1 cellular context compared by ENCODE assay signal in the genomic region with DNA sequence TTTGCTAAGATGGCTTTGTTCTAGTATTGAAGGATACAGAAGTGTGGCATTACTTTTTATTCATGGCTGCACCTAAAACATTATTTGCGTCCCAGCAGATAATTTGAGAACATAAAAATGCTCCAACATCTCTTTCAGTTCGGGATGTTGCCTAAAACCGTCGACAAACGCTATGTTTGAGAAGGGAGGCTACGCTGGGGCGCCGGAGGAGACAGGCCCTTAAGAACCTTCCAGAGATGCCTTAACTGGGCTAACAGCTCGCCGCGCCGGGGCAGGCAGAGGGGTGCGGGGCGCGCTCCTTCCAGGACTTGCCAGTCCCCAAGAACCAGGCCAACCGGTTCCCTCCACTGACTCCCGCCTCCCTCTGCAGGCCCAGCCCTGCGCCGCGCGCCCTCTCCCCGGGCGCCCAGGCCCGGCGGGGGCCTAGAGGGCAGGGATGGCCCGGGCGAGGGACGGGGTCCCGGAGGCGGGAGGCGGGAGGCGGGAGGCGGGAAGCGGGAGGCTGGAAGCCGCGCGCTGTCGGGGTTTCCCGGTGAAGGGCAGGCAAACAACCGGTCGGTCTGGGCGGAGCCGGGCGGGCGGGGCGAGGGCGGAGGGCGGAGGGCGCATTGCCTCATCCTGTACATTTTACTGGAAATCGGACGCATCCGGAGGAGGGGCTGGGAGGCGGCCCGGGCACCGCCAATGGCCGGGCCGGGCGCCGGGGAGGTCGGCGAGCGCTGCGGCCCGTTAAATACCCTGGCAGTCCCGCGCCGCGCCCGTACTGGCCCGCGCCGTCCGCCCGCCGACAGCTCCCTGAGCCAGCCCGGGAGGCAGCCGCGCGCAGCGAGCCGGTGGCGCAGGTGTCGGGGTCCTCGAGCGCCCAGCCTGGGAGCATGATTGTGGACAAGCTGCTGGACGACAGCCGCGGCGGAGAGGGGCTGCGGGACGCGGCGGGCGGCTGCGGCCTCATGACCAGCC.
TF ChIP-seq lines count a peak whose summit lies in the region.

A gene with protein sequence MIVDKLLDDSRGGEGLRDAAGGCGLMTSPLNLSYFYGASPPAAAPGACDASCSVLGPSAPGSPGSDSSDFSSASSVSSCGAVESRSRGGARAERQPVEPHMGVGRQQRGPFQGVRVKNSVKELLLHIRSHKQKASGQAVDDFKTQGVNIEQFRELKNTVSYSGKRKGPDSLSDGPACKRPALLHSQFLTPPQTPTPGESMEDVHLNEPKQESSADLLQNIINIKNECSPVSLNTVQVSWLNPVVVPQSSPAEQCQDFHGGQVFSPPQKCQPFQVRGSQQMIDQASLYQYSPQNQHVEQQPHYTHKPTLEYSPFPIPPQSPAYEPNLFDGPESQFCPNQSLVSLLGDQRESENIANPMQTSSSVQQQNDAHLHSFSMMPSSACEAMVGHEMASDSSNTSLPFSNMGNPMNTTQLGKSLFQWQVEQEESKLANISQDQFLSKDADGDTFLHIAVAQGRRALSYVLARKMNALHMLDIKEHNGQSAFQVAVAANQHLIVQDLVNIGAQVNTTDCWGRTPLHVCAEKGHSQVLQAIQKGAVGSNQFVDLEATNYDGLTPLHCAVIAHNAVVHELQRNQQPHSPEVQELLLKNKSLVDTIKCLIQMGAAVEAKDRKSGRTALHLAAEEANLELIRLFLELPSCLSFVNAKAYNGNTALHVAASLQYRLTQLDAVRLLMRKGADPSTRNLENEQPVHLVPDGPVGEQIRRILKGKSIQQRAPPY (plus strand): TSS at position 761 of the 960 bp plus-strand sequence. CDS start 115 bp downstream, at position 876.

TF ChIP-seq in HepG2, 621 proteins besides CTCF, POLR2A, EP300 and RAD21 (continues in another document):
- TF ChIP-seq ZFP36L1 (CRISPR knock-in tag; IDR thresholded peaks at IDR 0.05) = no peak
- TF ChIP-seq ZNF235 (CRISPR knock-in tag; IDR thresholded peaks at IDR 0.05; ENCODE audit: borderline replicate concordance) = peak; percentile 83; the same call in 1 of the 2 replicates
- TF ChIP-seq, protein P1, sequence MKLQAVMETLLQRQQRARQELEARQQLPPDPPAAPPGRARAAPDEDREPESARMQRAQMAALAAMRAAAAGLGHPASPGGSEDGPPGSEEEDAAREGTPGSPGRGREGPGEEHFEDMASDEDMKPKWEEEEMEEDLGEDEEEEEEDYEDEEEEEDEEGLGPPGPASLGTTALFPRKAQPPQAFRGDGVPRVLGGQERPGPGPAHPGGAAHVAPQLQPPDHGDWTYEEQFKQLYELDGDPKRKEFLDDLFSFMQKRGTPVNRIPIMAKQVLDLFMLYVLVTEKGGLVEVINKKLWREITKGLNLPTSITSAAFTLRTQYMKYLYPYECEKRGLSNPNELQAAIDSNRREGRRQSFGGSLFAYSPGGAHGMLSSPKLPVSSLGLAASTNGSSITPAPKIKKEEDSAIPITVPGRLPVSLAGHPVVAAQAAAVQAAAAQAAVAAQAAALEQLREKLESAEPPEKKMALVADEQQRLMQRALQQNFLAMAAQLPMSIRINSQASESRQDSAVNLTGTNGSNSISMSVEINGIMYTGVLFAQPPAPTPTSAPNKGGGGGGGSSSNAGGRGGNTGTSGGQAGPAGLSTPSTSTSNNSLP (IDR thresholded peaks at IDR 0.05; ENCODE audit: low read depth, low read length) = no peak; the same call in 1 of the 2 replicates
- TF ChIP-seq ZNF775 (CRISPR knock-in tag; IDR thresholded peaks at IDR 0.05; ENCODE audit: borderline replicate concordance) = no peak
- TF ChIP-seq, protein P2, sequence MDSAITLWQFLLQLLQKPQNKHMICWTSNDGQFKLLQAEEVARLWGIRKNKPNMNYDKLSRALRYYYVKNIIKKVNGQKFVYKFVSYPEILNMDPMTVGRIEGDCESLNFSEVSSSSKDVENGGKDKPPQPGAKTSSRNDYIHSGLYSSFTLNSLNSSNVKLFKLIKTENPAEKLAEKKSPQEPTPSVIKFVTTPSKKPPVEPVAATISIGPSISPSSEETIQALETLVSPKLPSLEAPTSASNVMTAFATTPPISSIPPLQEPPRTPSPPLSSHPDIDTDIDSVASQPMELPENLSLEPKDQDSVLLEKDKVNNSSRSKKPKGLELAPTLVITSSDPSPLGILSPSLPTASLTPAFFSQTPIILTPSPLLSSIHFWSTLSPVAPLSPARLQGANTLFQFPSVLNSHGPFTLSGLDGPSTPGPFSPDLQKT (CRISPR knock-in tag; IDR thresholded peaks at IDR 0.05; ENCODE audit: borderline replicate concordance) = no peak
- TF ChIP-seq FOXC1 (CRISPR knock-in tag; IDR thresholded peaks at IDR 0.05; ENCODE audit: borderline replicate concordance) = 0 out of 2 replicates have a peak, but pooled peaks have one; percentile 73
- TF ChIP-seq, protein P3, sequence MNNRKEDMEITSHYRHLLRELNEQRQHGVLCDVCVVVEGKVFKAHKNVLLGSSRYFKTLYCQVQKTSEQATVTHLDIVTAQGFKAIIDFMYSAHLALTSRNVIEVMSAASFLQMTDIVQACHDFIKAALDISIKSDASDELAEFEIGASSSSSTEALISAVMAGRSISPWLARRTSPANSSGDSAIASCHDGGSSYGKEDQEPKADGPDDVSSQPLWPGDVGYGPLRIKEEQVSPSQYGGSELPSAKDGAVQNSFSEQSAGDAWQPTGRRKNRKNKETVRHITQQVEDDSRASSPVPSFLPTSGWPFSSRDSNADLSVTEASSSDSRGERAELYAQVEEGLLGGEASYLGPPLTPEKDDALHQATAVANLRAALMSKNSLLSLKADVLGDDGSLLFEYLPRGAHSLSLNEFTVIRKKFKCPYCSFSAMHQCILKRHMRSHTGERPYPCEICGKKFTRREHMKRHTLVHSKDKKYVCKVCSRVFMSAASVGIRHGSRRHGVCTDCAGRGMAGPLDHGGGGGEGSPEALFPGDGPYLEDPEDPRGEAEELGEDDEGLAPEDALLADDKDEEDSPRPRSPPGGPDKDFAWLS (CRISPR knock-in tag; IDR thresholded peaks at IDR 0.05; ENCODE audit: borderline replicate concordance) = no peak
- TF ChIP-seq CEBPG (CRISPR knock-in tag; IDR thresholded peaks at IDR 0.05) = peak; percentile 81
- peak; percentile 49 for TF ChIP-seq ZNF883 (CRISPR knock-in tag; IDR thresholded peaks at IDR 0.05; ENCODE audit: not compliant biosample characterization)
- TF ChIP-seq SMYD3 (CRISPR knock-in tag; IDR thresholded peaks at IDR 0.05) = peak; percentile 48; the same call in 1 of the 2 replicates
- TF ChIP-seq, protein P4, sequence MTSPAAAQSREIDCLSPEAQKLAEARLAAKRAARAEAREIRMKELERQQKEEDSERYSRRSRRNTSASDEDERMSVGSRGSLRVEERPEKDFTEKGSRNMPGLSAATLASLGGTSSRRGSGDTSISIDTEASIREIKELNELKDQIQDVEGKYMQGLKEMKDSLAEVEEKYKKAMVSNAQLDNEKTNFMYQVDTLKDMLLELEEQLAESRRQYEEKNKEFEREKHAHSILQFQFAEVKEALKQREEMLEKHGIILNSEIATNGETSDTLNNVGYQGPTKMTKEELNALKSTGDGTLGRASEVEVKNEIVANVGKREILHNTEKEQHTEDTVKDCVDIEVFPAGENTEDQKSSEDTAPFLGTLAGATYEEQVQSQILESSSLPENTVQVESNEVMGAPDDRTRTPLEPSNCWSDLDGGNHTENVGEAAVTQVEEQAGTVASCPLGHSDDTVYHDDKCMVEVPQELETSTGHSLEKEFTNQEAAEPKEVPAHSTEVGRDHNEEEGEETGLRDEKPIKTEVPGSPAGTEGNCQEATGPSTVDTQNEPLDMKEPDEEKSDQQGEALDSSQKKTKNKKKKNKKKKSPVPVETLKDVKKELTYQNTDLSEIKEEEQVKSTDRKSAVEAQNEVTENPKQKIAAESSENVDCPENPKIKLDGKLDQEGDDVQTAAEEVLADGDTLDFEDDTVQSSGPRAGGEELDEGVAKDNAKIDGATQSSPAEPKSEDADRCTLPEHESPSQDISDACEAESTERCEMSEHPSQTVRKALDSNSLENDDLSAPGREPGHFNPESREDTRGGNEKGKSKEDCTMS (CRISPR knock-in tag; conservative IDR thresholded peaks at IDR 0.05) = no peak
- peak; percentile 74 for TF ChIP-seq RBM39 (IDR thresholded peaks at IDR 0.05; ENCODE audit: low read depth, low read length, poor library complexity, severe bottlenecking)
- TF ChIP-seq, protein P5, sequence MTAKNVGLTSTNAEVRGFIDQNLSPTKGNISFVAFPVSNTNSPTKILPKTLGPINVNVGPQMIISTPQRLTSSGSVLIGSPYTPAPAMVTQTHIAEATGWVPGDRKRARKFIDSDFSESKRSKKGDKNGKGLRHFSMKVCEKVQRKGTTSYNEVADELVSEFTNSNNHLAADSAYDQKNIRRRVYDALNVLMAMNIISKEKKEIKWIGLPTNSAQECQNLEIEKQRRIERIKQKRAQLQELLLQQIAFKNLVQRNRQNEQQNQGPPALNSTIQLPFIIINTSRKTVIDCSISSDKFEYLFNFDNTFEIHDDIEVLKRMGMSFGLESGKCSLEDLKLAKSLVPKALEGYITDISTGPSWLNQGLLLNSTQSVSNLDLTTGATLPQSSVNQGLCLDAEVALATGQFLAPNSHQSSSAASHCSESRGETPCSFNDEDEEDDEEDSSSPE (CRISPR knock-in tag; IDR thresholded peaks at IDR 0.05) = peak; percentile 77
- TF ChIP-seq ZNF326 (CRISPR knock-in tag; IDR thresholded peaks at IDR 0.05; ENCODE audit: borderline replicate concordance) = no peak
- TF ChIP-seq, protein P6, sequence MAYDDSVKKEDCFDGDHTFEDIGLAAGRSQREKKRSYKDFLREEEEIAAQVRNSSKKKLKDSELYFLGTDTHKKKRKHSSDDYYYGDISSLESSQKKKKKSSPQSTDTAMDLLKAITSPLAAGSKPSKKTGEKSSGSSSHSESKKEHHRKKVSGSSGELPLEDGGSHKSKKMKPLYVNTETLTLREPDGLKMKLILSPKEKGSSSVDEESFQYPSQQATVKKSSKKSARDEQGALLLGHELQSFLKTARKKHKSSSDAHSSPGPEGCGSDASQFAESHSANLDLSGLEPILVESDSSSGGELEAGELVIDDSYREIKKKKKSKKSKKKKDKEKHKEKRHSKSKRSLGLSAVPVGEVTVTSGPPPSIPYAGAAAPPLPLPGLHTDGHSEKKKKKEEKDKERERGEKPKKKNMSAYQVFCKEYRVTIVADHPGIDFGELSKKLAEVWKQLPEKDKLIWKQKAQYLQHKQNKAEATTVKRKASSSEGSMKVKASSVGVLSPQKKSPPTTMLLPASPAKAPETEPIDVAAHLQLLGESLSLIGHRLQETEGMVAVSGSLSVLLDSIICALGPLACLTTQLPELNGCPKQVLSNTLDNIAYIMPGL (CRISPR knock-in tag; IDR thresholded peaks at IDR 0.05; ENCODE audit: borderline replicate concordance in 1 of 2, low read depth in 1 of 2) = peak; percentile 15 to 52; a peak in 3 of 4 replicates
- TF ChIP-seq PAX8 (CRISPR knock-in tag; IDR thresholded peaks at IDR 0.05; ENCODE audit: borderline replicate concordance) = no peak
- no peak for TF ChIP-seq ZNF30 (CRISPR knock-in tag; IDR thresholded peaks at IDR 0.05)
- TF ChIP-seq BRD4 (CRISPR knock-in tag; IDR thresholded peaks at IDR 0.05) = peak; percentile 69; the same call in 1 of the 2 replicates
- peak; percentile 77 for TF ChIP-seq MED8 (CRISPR knock-in tag; IDR thresholded peaks at IDR 0.05; ENCODE audit: insufficient replicate concordance)
- peak; percentile 73 for TF ChIP-seq ZNF564 (CRISPR knock-in tag; IDR thresholded peaks at IDR 0.05)
- TF ChIP-seq, protein P7, sequence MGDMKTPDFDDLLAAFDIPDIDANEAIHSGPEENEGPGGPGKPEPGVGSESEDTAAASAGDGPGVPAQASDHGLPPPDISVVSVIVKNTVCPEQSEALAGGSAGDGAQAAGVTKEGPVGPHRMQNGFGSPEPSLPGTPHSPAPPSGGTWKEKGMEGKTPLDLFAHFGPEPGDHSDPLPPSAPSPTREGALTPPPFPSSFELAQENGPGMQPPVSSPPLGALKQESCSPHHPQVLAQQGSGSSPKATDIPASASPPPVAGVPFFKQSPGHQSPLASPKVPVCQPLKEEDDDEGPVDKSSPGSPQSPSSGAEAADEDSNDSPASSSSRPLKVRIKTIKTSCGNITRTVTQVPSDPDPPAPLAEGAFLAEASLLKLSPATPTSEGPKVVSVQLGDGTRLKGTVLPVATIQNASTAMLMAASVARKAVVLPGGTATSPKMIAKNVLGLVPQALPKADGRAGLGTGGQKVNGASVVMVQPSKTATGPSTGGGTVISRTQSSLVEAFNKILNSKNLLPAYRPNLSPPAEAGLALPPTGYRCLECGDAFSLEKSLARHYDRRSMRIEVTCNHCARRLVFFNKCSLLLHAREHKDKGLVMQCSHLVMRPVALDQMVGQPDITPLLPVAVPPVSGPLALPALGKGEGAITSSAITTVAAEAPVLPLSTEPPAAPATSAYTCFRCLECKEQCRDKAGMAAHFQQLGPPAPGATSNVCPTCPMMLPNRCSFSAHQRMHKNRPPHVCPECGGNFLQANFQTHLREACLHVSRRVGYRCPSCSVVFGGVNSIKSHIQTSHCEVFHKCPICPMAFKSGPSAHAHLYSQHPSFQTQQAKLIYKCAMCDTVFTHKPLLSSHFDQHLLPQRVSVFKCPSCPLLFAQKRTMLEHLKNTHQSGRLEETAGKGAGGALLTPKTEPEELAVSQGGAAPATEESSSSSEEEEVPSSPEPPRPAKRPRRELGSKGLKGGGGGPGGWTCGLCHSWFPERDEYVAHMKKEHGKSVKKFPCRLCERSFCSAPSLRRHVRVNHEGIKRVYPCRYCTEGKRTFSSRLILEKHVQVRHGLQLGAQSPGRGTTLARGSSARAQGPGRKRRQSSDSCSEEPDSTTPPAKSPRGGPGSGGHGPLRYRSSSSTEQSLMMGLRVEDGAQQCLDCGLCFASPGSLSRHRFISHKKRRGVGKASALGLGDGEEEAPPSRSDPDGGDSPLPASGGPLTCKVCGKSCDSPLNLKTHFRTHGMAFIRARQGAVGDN (CRISPR knock-in tag; IDR thresholded peaks at IDR 0.05) = peak; percentile 83
- TF ChIP-seq ZNF674 (CRISPR knock-in tag; IDR thresholded peaks at IDR 0.05; ENCODE audit: low read depth) = peak; percentile 77; the same call in 1 of the 2 replicates
- peak; percentile 64; the same call in 1 of the 2 replicates for TF ChIP-seq ZNF709 (CRISPR knock-in tag; IDR thresholded peaks at IDR 0.05)
- no peak for TF ChIP-seq ZNF460 (CRISPR knock-in tag; IDR thresholded peaks at IDR 0.05; ENCODE audit: borderline replicate concordance)
- TF ChIP-seq, protein P8, sequence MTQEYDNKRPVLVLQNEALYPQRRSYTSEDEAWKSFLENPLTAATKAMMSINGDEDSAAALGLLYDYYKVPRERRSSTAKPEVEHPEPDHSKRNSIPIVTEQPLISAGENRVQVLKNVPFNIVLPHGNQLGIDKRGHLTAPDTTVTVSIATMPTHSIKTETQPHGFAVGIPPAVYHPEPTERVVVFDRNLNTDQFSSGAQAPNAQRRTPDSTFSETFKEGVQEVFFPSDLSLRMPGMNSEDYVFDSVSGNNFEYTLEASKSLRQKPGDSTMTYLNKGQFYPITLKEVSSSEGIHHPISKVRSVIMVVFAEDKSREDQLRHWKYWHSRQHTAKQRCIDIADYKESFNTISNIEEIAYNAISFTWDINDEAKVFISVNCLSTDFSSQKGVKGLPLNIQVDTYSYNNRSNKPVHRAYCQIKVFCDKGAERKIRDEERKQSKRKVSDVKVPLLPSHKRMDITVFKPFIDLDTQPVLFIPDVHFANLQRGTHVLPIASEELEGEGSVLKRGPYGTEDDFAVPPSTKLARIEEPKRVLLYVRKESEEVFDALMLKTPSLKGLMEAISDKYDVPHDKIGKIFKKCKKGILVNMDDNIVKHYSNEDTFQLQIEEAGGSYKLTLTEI (CRISPR knock-in tag; conservative IDR thresholded peaks at IDR 0.05) = no peak
